Comparison of ENCODE assay signal across 1 cellular context in the genomic region with DNA sequence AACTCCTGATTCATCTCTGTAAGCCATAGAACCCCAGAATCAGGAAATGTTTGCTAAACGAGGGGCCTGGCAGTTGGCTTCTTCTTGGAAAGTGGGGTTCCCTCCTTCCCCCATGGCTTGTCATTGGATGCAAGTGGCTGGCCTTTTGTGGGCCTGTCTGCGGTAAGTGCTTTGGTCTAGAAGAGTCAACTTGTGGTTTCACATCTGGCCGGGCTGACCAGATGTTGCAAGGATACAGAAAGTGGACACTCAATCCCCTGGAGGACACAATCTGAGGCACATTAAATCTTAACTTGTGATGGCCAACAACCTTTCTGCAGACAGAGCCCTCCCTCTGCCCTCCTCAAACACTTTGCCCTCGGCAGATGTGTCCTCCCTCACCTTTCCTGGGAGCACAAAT.
A peak's percentile ranks its signal among the peaks of the same experiment; 100 is the strongest.
TF ChIP-seq lines count a peak whose summit lies in the region.

No MANE protein-coding gene starts in this region.

TF ChIP-seq in K562, 482 proteins besides CTCF, POLR2A, EP300 and RAD21 (continued from another document):
- TF ChIP-seq, protein P1, sequence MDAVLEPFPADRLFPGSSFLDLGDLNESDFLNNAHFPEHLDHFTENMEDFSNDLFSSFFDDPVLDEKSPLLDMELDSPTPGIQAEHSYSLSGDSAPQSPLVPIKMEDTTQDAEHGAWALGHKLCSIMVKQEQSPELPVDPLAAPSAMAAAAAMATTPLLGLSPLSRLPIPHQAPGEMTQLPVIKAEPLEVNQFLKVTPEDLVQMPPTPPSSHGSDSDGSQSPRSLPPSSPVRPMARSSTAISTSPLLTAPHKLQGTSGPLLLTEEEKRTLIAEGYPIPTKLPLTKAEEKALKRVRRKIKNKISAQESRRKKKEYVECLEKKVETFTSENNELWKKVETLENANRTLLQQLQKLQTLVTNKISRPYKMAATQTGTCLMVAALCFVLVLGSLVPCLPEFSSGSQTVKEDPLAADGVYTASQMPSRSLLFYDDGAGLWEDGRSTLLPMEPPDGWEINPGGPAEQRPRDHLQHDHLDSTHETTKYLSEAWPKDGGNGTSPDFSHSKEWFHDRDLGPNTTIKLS (IDR thresholded peaks at IDR 0.05; ENCODE audit: borderline replicate concordance, low read depth): peak; percentile 76; the same call in 1 of the 2 replicates
- TF ChIP-seq, protein P2, sequence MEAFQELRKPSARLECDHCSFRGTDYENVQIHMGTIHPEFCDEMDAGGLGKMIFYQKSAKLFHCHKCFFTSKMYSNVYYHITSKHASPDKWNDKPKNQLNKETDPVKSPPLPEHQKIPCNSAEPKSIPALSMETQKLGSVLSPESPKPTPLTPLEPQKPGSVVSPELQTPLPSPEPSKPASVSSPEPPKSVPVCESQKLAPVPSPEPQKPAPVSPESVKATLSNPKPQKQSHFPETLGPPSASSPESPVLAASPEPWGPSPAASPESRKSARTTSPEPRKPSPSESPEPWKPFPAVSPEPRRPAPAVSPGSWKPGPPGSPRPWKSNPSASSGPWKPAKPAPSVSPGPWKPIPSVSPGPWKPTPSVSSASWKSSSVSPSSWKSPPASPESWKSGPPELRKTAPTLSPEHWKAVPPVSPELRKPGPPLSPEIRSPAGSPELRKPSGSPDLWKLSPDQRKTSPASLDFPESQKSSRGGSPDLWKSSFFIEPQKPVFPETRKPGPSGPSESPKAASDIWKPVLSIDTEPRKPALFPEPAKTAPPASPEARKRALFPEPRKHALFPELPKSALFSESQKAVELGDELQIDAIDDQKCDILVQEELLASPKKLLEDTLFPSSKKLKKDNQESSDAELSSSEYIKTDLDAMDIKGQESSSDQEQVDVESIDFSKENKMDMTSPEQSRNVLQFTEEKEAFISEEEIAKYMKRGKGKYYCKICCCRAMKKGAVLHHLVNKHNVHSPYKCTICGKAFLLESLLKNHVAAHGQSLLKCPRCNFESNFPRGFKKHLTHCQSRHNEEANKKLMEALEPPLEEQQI (IDR thresholded peaks at IDR 0.05): no peak
- TF ChIP-seq U2AF2 (optimal IDR thresholded peaks at IDR 0.05; ENCODE audit: low read depth, low read length) (no peak), ARID1B (IDR thresholded peaks at IDR 0.05) (peak; percentile 67), CTBP1 (IDR thresholded peaks at IDR 0.05; ENCODE audit: borderline replicate concordance) (peak; percentile 55; the same call in 1 of the 2 replicates), RBFOX2 (IDR thresholded peaks at IDR 0.05; ENCODE audit: low read depth, low read length) (no peak), RBM17 (IDR thresholded peaks at IDR 0.05; ENCODE audit: borderline replicate concordance, low read depth, low read length) (no peak), NFE2L1 (tag; IDR thresholded peaks at IDR 0.05; ENCODE audit: borderline replicate concordance, low read depth) (no peak), IFI16 (CRISPR knock-in tag; IDR thresholded peaks at IDR 0.05) (no peak), ZNF561 (CRISPR knock-in tag; conservative IDR thresholded peaks at IDR 0.05) (no peak), CBX8 (IDR thresholded peaks at IDR 0.05; ENCODE audit: borderline replicate concordance, extremely low read depth, low read depth, low read length, poor library complexity, severe bottlenecking) (no peak)
- TF ChIP-seq, protein P3, sequence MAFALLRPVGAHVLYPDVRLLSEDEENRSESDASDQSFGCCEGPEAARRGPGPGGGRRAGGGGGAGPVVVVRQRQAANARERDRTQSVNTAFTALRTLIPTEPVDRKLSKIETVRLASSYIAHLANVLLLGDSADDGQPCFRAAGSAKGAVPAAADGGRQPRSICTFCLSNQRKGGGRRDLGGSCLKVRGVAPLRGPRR (CRISPR knock-in tag; IDR thresholded peaks at IDR 0.05): no peak
- TF ChIP-seq, protein P4, sequence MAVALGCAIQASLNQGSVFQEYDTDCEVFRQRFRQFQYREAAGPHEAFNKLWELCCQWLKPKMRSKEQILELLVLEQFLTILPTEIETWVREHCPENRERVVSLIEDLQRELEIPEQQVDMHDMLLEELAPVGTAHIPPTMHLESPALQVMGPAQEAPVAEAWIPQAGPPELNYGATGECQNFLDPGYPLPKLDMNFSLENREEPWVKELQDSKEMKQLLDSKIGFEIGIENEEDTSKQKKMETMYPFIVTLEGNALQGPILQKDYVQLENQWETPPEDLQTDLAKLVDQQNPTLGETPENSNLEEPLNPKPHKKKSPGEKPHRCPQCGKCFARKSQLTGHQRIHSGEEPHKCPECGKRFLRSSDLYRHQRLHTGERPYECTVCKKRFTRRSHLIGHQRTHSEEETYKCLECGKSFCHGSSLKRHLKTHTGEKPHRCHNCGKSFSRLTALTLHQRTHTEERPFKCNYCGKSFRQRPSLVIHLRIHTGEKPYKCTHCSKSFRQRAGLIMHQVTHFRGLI (CRISPR knock-in tag; IDR thresholded peaks at IDR 0.05): 0 out of 2 replicates have a peak, but pooled peaks have one; percentile 50
- TF ChIP-seq, protein P5, sequence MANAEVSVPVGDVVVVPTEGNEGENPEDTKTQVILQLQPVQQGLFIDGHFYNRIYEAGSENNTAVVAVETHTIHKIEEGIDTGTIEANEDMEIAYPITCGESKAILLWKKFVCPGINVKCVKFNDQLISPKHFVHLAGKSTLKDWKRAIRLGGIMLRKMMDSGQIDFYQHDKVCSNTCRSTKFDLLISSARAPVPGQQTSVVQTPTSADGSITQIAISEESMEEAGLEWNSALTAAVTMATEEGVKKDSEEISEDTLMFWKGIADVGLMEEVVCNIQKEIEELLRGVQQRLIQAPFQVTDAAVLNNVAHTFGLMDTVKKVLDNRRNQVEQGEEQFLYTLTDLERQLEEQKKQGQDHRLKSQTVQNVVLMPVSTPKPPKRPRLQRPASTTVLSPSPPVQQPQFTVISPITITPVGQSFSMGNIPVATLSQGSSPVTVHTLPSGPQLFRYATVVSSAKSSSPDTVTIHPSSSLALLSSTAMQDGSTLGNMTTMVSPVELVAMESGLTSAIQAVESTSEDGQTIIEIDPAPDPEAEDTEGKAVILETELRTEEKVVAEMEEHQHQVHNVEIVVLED (CRISPR knock-in tag; IDR thresholded peaks at IDR 0.05): no peak
- TF ChIP-seq, protein P6, sequence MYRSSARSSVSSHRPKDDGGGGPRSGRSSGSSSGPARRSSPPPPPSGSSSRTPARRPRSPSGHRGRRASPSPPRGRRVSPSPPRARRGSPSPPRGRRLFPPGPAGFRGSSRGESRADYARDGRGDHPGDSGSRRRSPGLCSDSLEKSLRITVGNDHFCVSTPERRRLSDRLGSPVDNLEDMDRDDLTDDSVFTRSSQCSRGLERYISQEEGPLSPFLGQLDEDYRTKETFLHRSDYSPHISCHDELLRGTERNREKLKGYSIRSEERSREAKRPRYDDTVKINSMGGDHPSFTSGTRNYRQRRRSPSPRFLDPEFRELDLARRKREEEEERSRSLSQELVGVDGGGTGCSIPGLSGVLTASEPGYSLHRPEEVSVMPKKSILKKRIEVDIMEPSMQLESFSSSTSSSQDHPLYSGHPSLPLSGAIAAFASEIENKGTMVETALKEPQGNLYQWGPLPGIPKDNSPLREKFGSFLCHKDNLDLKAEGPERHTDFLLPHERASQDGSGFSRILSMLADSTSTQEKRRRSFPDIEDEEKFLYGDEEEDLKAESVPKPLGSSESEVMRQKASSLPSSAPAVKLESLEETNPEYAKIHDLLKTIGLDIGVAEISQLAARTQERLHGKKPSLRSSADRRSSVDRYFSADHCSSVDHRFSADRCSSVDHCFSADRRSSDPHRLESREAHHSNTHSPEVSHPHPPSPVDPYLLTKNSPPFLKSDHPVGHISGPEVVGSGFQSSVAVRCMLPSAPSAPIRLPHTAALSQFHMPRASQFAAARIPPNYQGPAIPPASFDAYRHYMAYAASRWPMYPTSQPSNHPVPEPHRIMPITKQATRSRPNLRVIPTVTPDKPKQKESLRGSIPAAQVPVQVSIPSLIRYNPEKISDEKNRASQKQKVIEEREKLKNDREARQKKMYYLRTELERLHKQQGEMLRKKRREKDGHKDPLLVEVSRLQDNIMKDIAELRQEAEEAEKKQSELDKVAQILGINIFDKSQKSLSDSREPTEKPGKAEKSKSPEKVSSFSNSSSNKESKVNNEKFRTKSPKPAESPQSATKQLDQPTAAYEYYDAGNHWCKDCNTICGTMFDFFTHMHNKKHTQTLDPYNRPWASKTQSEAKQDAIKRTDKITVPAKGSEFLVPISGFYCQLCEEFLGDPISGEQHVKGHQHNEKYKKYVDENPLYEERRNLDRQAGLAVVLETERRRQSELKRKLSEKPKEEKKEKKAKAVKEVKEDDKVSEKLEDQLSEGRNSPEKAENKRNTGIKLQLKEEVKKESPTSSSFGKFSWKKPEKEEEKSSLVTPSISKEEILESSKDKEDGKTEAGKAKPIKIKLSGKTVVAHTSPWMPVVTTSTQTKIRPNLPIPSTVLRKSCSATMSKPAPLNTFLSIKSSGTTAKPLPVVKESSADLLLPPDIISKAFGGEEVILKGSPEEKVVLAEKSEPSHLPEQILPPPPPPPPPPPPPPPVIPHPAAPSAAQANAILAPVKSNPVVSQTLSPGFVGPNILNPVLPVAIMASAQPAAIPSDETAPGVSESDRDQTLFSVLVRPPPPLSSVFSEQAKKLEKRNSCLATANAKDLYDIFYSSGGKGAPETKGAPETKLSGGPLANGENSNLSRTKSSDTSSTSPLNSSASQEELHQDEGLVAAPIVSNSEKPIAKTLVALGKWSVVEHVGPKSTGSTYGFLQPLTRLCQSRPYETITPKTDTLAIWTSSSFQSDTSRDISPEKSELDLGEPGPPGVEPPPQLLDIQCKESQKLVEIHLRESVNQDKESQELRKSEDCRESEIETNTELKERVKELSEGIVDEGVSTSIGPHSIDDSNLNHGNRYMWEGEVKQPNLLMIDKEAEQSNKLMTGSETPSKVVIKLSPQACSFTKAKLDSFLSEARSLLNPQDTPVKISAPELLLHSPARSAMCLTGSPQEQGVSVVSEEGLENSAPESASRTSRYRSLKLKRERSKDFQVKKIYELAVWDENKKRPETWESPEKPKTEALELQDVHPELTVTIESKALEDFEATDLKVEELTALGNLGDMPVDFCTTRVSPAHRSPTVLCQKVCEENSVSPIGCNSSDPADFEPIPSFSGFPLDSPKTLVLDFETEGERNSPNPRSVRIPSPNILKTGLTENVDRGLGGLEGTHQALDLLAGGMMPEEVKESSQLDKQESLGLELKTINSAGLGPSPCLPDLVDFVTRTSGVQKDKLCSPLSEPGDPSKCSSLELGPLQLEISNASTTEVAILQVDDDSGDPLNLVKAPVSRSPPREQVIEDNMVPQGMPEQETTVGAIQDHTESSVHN (IDR thresholded peaks at IDR 0.05; ENCODE audit: borderline replicate concordance in 1 of 2, low read depth in 1 of 2): peak in 1 of 2 experiments; percentile 61; a peak in 1 of 4 replicates
- TF ChIP-seq, protein P7, sequence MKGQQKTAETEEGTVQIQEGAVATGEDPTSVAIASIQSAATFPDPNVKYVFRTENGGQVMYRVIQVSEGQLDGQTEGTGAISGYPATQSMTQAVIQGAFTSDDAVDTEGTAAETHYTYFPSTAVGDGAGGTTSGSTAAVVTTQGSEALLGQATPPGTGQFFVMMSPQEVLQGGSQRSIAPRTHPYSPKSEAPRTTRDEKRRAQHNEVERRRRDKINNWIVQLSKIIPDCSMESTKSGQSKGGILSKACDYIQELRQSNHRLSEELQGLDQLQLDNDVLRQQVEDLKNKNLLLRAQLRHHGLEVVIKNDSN (CRISPR knock-in tag; IDR thresholded peaks at IDR 0.05): 0 out of 2 replicates have a peak, but pooled peaks have one; percentile 12
